ENCODE assay signal across 14 cellular contexts in genomic region chr21:36792505-36792967, GRCh38.
DNase-seq lines count a peak whose midpoint lies in the region; ATAC-seq lines count a peak whose summit lies in the region.
"Had no signal": no experiment of that assay in that cellular context is flagged by ENCODE, and none has a peak within 500 bp of the region (broad histone marks: within the 10 kb centered on the region; RNA-seq: fewer than 3 reads in every experiment).

No MANE protein-coding gene starts in this region.

- no peak overlapping the region for H2BK5ac ChIP-seq in neuronal stem cell (ENCODE audit: low read length)

- no peak overlapping the region for H3K27ac ChIP-seq in neuronal stem cell (replicated peaks; ENCODE audit: low read length)
- H3K27ac ChIP-seq: right lobe of liver, transverse colon had no signal

- no peaks in the 10 kb centered on the region for H3K27me3 Mint-ChIP-seq in activated CD4-positive, alpha-beta T cell treated with anti-CD3 and anti-CD28 coated beads, Interleukin-2, amount 10 ng/mL, durations not matched to agents 7 days and 5 days
- H3K27me3 Mint-ChIP-seq: naive B cell had no signal

- POLR2A ChIA-PET in activated CD4-positive, alpha-beta T cell treated with anti-CD3 and anti-CD28 coated beads, Interleukin-2, amount 10 ng/mL, durations not matched to agents 7 days and 5 days (lab: Charles Lee): no interaction called here

- no peak overlapping the region for H3K4me2 ChIP-seq in neuronal stem cell (ENCODE audit: insufficient read depth, low read length, poor library complexity, severe bottlenecking)

- H2BK12ac ChIP-seq in neuronal stem cell (ENCODE audit: low read length): no peak overlapping the region

- H2AFZ ChIP-seq in neuronal stem cell (ENCODE audit: low read length): no peak overlapping the region

- peaks cover 0 to 2% (median 0%) of the 10 kb centered on the region in 3 experiments for H3K27me3 ChIP-seq in neuronal stem cell (ENCODE audit: control insufficient read depth in 3 of 3, insufficient read depth in 3 of 3, low read depth in 1 of 3, low read length in 3 of 3)
- H3K27me3 ChIP-seq: right lobe of liver, transverse colon had no signal

- H3K4ac ChIP-seq in neuronal stem cell (ENCODE audit: low read length): no peak overlapping the region

- no peak overlapping the region for H3K4me3 ChIP-seq in neuronal stem cell (ENCODE audit: low read length in 2 of 2)
- H3K4me3 ChIP-seq: right lobe of liver, transverse colon had no signal

- no peaks in the 10 kb centered on the region for H3K79me1 ChIP-seq in neuronal stem cell (ENCODE audit: low read depth, low read length)

- H3K36me3 ChIP-seq in neuronal stem cell (replicated peaks in 1 of 2; ENCODE audit: control insufficient read depth in 2 of 2, insufficient read depth in 2 of 2, low read length in 2 of 2): no peaks in the 10 kb centered on the region
- H3K36me3 ChIP-seq: right lobe of liver, transverse colon had no signal

- DNase-seq in activated CD4-positive, alpha-beta T cell treated with anti-CD3 and anti-CD28 coated beads for 48 hours: peak; percentile 21
- DNase-seq in activated CD4-positive, alpha-beta T cell treated with anti-CD3 and anti-CD28 coated beads, Interleukin-2, amount 10 ng/mL, durations not matched to agents 7 days and 5 days: no peak
- DNase-seq in LHCN-M2 (ENCODE audit: low read depth) (peak; percentile 27), astrocyte of the hippocampus (ENCODE audit: low read depth, low spot score) (peak; percentile 26), neuronal stem cell (ENCODE audit: low spot score) (no peak), UCSD-AML1 (lab: John Stamatoyannopoulos, UW; ENCODE audit: unreplicated experiment) (no peak)
- DNase-seq: activated gamma-delta T cell treated with Interleukin-2 at 50 U/mL for 16 hours, islet precursor cell, naive B cell, NCI-H446 treated with DMSO at 0.1 percent for 48 hours, right lobe of liver, transverse colon had no signal

- peaks cover 1 to 5% of the 10 kb centered on the region in 2 donors for H3K9me3 ChIP-seq in neuronal stem cell (replicated peaks in 1 of 2; ENCODE audit: control insufficient read depth in 2 of 2, insufficient read depth in 1 of 2, low read depth in 1 of 2, low read length in 2 of 2)
- H3K9me3 ChIP-seq: right lobe of liver had no signal

- no peak overlapping the region for H3K27ac Mint-ChIP-seq in activated CD4-positive, alpha-beta T cell treated with anti-CD3 and anti-CD28 coated beads, Interleukin-2, amount 10 ng/mL, durations not matched to agents 7 days and 5 days
- H3K27ac Mint-ChIP-seq: naive B cell had no signal

- WGBS in neuronal stem cell (ENCODE audit: extremely low coverage in 2 of 2, insufficient read length in 2 of 2, insufficient replicate concordance in 1 of 2), 2 donors: no CpG with 5 or more reads among the region's 6 CpGs

- H3K36me3 Mint-ChIP-seq in activated CD4-positive, alpha-beta T cell treated with anti-CD3 and anti-CD28 coated beads, Interleukin-2, amount 10 ng/mL, durations not matched to agents 7 days and 5 days (ENCODE audit: low read depth): peaks cover 3% of the 10 kb centered on the region

- peak overlapping the region; percentile 24 for H4K91ac ChIP-seq in neuronal stem cell (ENCODE audit: low read depth, low read length, poor library complexity)

- no peak overlapping the region for H3K18ac ChIP-seq in neuronal stem cell (ENCODE audit: low read length)

- H3K14ac ChIP-seq in neuronal stem cell (ENCODE audit: low read length): no peak overlapping the region

- no peak overlapping the region for H2BK15ac ChIP-seq in neuronal stem cell (ENCODE audit: low read length)

- H3K4me3 Mint-ChIP-seq in activated CD4-positive, alpha-beta T cell treated with anti-CD3 and anti-CD28 coated beads, Interleukin-2, amount 10 ng/mL, durations not matched to agents 7 days and 5 days: no peak overlapping the region
- H3K4me3 Mint-ChIP-seq: naive B cell had no signal

- peaks cover 7% of the 10 kb centered on the region for H3K9me3 Mint-ChIP-seq in activated CD4-positive, alpha-beta T cell treated with anti-CD3 and anti-CD28 coated beads, Interleukin-2, amount 10 ng/mL, durations not matched to agents 7 days and 5 days

- H2BK120ac ChIP-seq in neuronal stem cell (ENCODE audit: low read depth, low read length): no peak overlapping the region

- CTCF ChIA-PET in activated CD4-positive, alpha-beta T cell treated with anti-CD3 and anti-CD28 coated beads, Interleukin-2, amount 10 ng/mL, durations not matched to agents 7 days and 5 days (lab: Charles Lee): no interaction called here

- no peak for ATAC-seq in GM21529 (IDR thresholded peaks at IDR 0.05; ENCODE audit: unreplicated experiment)
- ATAC-seq in GM21825 (IDR thresholded peaks at IDR 0.05; ENCODE audit: unreplicated experiment): no peak

- H2AK5ac ChIP-seq in neuronal stem cell (ENCODE audit: low read depth, low read length): no peak overlapping the region

- H3K9ac ChIP-seq in neuronal stem cell (ENCODE audit: low read depth, low read length, poor library complexity): no peak overlapping the region

- no peak overlapping the region for H4K8ac ChIP-seq in neuronal stem cell (ENCODE audit: low read depth, low read length)

- H3K4me1 ChIP-seq in neuronal stem cell (ENCODE audit: control insufficient read depth in 2 of 2, insufficient read depth in 1 of 2, low read depth in 1 of 2, low read length in 2 of 2): peaks cover 2 to 20% of the 10 kb centered on the region in 2 donors
- H3K4me1 ChIP-seq: right lobe of liver had no signal

- H3K23ac ChIP-seq in neuronal stem cell (ENCODE audit: low read depth, low read length, poor library complexity): no peak overlapping the region

- H3K4me1 Mint-ChIP-seq in activated CD4-positive, alpha-beta T cell treated with anti-CD3 and anti-CD28 coated beads, Interleukin-2, amount 10 ng/mL, durations not matched to agents 7 days and 5 days: no peaks in the 10 kb centered on the region
- H3K4me1 Mint-ChIP-seq: naive B cell had no signal

Comparison
In these comparisons a context has a peak if more than half of its experiments do, and no peak if none do; other contexts are left out.
1. DNase-seq: peak in activated CD4-positive, alpha-beta T cell treated with anti-CD3 and anti-CD28 coated beads for 48 hours (single experiment), LHCN-M2 (single experiment) and astrocyte of the hippocampus (single experiment); none in activated CD4-positive, alpha-beta T cell treated with anti-CD3 and anti-CD28 coated beads, Interleukin-2, amount 10 ng/mL, durations not matched to agents 7 days and 5 days (single experiment), neuronal stem cell (single experiment) and UCSD-AML1 (single experiment).